In genomic region chr12:101695698-101696097, GRCh38 we compare ENCODE assay signal across 11 cellular contexts. TPM values are rescaled to one million over a fixed set of nuclear protein-coding genes. Genes with fewer than 3 reads are reported as not detected.
DNase-seq lines count a peak whose midpoint lies in the region; ATAC-seq, FAIRE-seq and TF ChIP-seq lines count a peak whose summit lies in the region.
"Had no signal": no experiment of that assay in that cellular context is flagged by ENCODE, and none has a peak within 500 bp of the region (broad histone marks: within the 10 kb centered on the region; RNA-seq: fewer than 3 reads in every experiment).

No MANE protein-coding gene starts in this region.

- in situ Hi-C loops in K562 (cut with MboI) = no loop called here
- in situ Hi-C loops in HepG2 (cut with HindIII; ENCODE audit: extremely low pct_ligation_motif_present, low pct_unique_long_range_greater_than_20kb) = loop anchor here (10.0 kb wide), 1 partner anchor 91 kb away; no protein-coding TSS in a partner anchor

- TF ChIP-seq CTCF in heart right ventricle (IDR thresholded peaks at IDR 0.05) (no peak), K562 (IDR thresholded peaks at IDR 0.05 in 2 of 3, conservative IDR thresholded peaks at IDR 0.05 in 1 of 3; ENCODE audit: insufficient read depth in 2 of 3, low read depth in 1 of 3, low read length in 3 of 3) (no peak), HepG2 (CRISPR knock-in tag; IDR thresholded peaks at IDR 0.05) (no peak)

- intact Hi-C loops in heart right ventricle (cut with DNase I) = loop anchor here in 1 of 10 donors (5.0 kb wide), 1 partner anchor 137 kb away; the partner anchor contains the start of gene GNPTAB
- intact Hi-C loops in Right ventricle myocardium inferior (cut with DNase I) = no loop called here
- intact Hi-C loops in K562 (cut with micrococcal nuclease) = loop anchor here (2.0 to 5.0 kb wide), 2 partner anchors 25 to 1423 kb away; no protein-coding TSS in a partner anchor
- intact Hi-C loops in HepG2 (cut with micrococcal nuclease; ENCODE audit: unreplicated experiment) = loop anchor here (2.0 to 5.0 kb wide), 2 partner anchors 25 to 78 kb away; no protein-coding TSS in a partner anchor

- H3K27me3 ChIP-seq in heart right ventricle (no peaks in the 10 kb centered on the region), K562 (ENCODE audit: control insufficient read depth in 2 of 2, insufficient read depth in 2 of 2, low read length in 2 of 2) (no peaks in the 10 kb centered on the region), HepG2 (ENCODE audit: control insufficient read depth in 1 of 2, insufficient read depth in 2 of 2, low read length in 2 of 2) (no peaks in the 10 kb centered on the region; a peak in 2 of 5 replicates)

- POLR2A ChIA-PET in K562 (lab: Yijun Ruan, JAX) = interaction anchor here (1.4 kb wide), 1 partner anchor 14 kb away, joined by 3 read pairs; no protein-coding TSS in a partner anchor
- POLR2A ChIA-PET in HepG2 (lab: Yijun Ruan, JAX) = interaction anchor here (1.0 to 1.8 kb wide), 6 partner anchors 11 to 96 kb away, joined by 3 to 5 read pairs (median 4); no protein-coding TSS in a partner anchor

- 95% methylated on average over 1 of the region's 1 CpG for WGBS in heart right ventricle, 2 donors
- 50% methylated on average over 1 of the region's 1 CpG for WGBS in K562 (ENCODE audit: insufficient coverage, low coverage, missing lambda C conversion rate)
- 73% methylated on average over 1 of the region's 1 CpG for WGBS in HepG2 (ENCODE audit: low lambda C conversion rate)

- peak overlapping the region; percentile 79 for H2AFZ ChIP-seq in K562 (ENCODE audit: low read depth, low read length)
- no peak overlapping the region for H2AFZ ChIP-seq in HepG2 (ENCODE audit: low read length)

- H3K4me1 ChIP-seq in heart right ventricle = peaks cover 0 to 34% (median 22%) of the 10 kb centered on the region in 9 donors
- H3K4me1 ChIP-seq in K562 (replicated peaks in 1 of 2; ENCODE audit: control insufficient read depth in 2 of 2, insufficient read depth in 2 of 2, low read length in 2 of 2) = peaks cover 11 to 22% of the 10 kb centered on the region in 2 experiments
- peaks cover 53% of the 10 kb centered on the region for H3K4me1 ChIP-seq in HepG2 (ENCODE audit: insufficient read depth, low read length)

- H3K9me3 ChIP-seq in heart right ventricle (no peaks in the 10 kb centered on the region), K562 (replicated peaks; ENCODE audit: control insufficient read depth, insufficient read depth, low read depth, low read length) (peaks cover 7% of the 10 kb centered on the region), HepG2 (ENCODE audit: low read length) (no peaks in the 10 kb centered on the region)

- no peak for TF ChIP-seq POLR2A in K562 (conservative IDR thresholded peaks at IDR 0.05)
- no peak for TF ChIP-seq POLR2A in HepG2 (IDR thresholded peaks at IDR 0.05; ENCODE audit: insufficient read depth in 1 of 2, low read depth in 2 of 2, low read length in 2 of 2)

- peak overlapping the region; percentile 57 for H3K4me2 ChIP-seq in K562 (ENCODE audit: insufficient read depth, low read length)
- no peak overlapping the region for H3K4me2 ChIP-seq in HepG2 (ENCODE audit: low read depth, low read length)

- CTCF ChIA-PET in K562 (lab: Yijun Ruan, JAX; ENCODE audit: low intra/inter-chr PET ratio) (no interaction called here), HepG2 (lab: Yijun Ruan, JAX; ENCODE audit: low intra/inter-chr PET ratio, low total read pairs) (no interaction called here)

- H3K4me3 ChIP-seq in heart right ventricle (no peak overlapping the region), K562 (no peak overlapping the region), HepG2 (replicated peaks in 1 of 3; ENCODE audit: insufficient read depth in 1 of 3, low read depth in 2 of 3, low read length in 3 of 3) (no peak overlapping the region)

- TF ChIP-seq RAD21 in K562 (CRISPR knock-in tag; conservative IDR thresholded peaks at IDR 0.05 in 1 of 2, IDR thresholded peaks at IDR 0.05 in 1 of 2) = no peak
- no peak for TF ChIP-seq RAD21 in HepG2 (CRISPR knock-in tag; IDR thresholded peaks at IDR 0.05)

- H3K9ac ChIP-seq in K562 (ENCODE audit: insufficient read depth in 1 of 2, low read depth in 2 of 2, low read length in 2 of 2) (peak overlapping the region in 1 of 2 experiments; percentile 21; a peak in 1 of 4 replicates), HepG2 (ENCODE audit: insufficient read depth, low read depth, low read length) (no peak overlapping the region)

- H4K20me1 ChIP-seq in K562 (replicated peaks; ENCODE audit: control insufficient read depth, insufficient read depth, low read length) = no peaks in the 10 kb centered on the region
- H4K20me1 ChIP-seq in HepG2 (ENCODE audit: insufficient read depth, low read length) = peaks cover 8% of the 10 kb centered on the region

- BruUV-seq in K562 (replicated peaks; lab: Mats Ljungman, UMichigan) (no TSS peak), HepG2 (replicated peaks; lab: Mats Ljungman, UMichigan) (no TSS peak)

- H3K79me2 ChIP-seq in K562 (ENCODE audit: control insufficient read depth, insufficient read depth, low read length) (peaks cover 35% of the 10 kb centered on the region), HepG2 (ENCODE audit: insufficient read depth, low read length) (peaks cover 36% of the 10 kb centered on the region)

- FAIRE-seq in K562 (lab: Jason Lieb, UNC) = no peak
- FAIRE-seq in HepG2 (lab: Jason Lieb, UNC) = no peak

- H3K9me1 ChIP-seq in K562 (ENCODE audit: control insufficient read depth, insufficient read depth, low read length) = no peaks in the 10 kb centered on the region

- H3K27ac ChIP-seq in heart right ventricle (peak overlapping the region in 6 of 10 donors; percentile 93 to 97 (median 96)), K562 (ENCODE audit: extremely low read depth, low read depth, low read length) (peak overlapping the region; percentile 25; the same call in 2 of the 3 replicates), HepG2 (ENCODE audit: extremely low read length, insufficient read depth, low read length) (no peak overlapping the region)

- ATAC-seq in heart right ventricle (no peak), Right ventricle myocardium inferior (no peak), K562 (no peak), HepG2 (no peak), GM21526 (IDR thresholded peaks at IDR 0.05; ENCODE audit: low FRiP score, unreplicated experiment) (no peak)
- ATAC-seq: left ventricle myocardium superior had no signal

- TF ChIP-seq EP300 in K562 (IDR thresholded peaks at IDR 0.05; ENCODE audit: low read length) (no peak), HepG2 (IDR thresholded peaks at IDR 0.05; ENCODE audit: low read depth in 2 of 2, low read length in 2 of 2) (no peak), HepG2 (CRISPR knock-in tag; IDR thresholded peaks at IDR 0.05; ENCODE audit: borderline replicate concordance) (no peak)

- no peaks in the 10 kb centered on the region for H3K36me3 ChIP-seq in heart right ventricle
- H3K36me3 ChIP-seq in K562 (ENCODE audit: control insufficient read depth, insufficient read depth, low read length) = peaks cover 3% of the 10 kb centered on the region; the same call in 1 of the 3 replicates
- no peaks in the 10 kb centered on the region for H3K36me3 ChIP-seq in HepG2 (replicated peaks in 1 of 2; ENCODE audit: control insufficient read depth in 1 of 2, insufficient read depth in 2 of 2, low read length in 2 of 2)

- DNase-seq in heart right ventricle = no peak
- DNase-seq in Right ventricle myocardium inferior (ENCODE audit: missing footprints) = no peak
- DNase-seq in K562 (ENCODE audit: extremely low read depth in 1 of 4, low spot score in 3 of 4) = no peak
- DNase-seq in HepG2 (ENCODE audit: low spot score) = peak; percentile 61
- no peak for DNase-seq in activated T-cell treated with anti-CD3 and anti-CD28 coated beads, Interleukin-2, amount 50 U/mL, for 48 hours
- DNase-seq in NOMO-1 (lab: John Stamatoyannopoulos, UW; ENCODE audit: unreplicated experiment in 2 of 2) = no peak
- no peak for DNase-seq in NCI-H345 treated with DMSO at 0.1 percent for 48 hours (lab: John Stamatoyannopoulos, UW; ENCODE audit: unreplicated experiment)
- DNase-seq: amygdala, Karpas-422, left ventricle myocardium superior had no signal

RNA-seq across cellular contexts. Expression of gene CHPT1, which starts 1.7 kb away (rescaled TPM):
- 100 to 1,000 TPM in 7 of 10 donors, 10 to 100 TPM in 3; 85.8 to 215 (median 108) TPM for total RNA-seq in heart right ventricle
- polyA plus RNA-seq in heart right ventricle = 100 to 1,000 TPM in 1 of 2 donors, 10 to 100 TPM in 1; 42.2 to 136 TPM
- total RNA-seq in Right ventricle myocardium inferior = 128 TPM
- 54.6 and 85.9 TPM in 2 replicates for total RNA-seq in K562 (2011; cell fraction: chromatin; rRNA removed; ENCODE audit: low replicate concordance)
- 78.3 and 80.9 TPM in 2 replicates for total RNA-seq in K562 (2011; cell fraction: nucleolus; rRNA removed)
- total RNA-seq in K562 (2011; cell fraction: nucleoplasm; rRNA removed) = 85.9 and 96.9 TPM in 2 replicates
- total RNA-seq in K562 (2014; rRNA removed) = 170 and 210 TPM in 2 replicates
- total RNA-seq in K562 (2014; rRNA removed; fragmentation: Illumina TruSeq; extraction: Trizol) = 112 and 123 TPM in 2 replicates
- 75.4 and 75.5 TPM in 2 replicates for total RNA-seq in K562 (2015; rRNA removed; fragmentation: Illumina TruSeq; extraction: Trizol)
- 95.0 and 103 TPM in 2 replicates for total RNA-seq in K562 (2021)
- polyA plus RNA-seq in K562 (2011; rRNA removed) = 66.5 and 91.9 TPM in 2 replicates
- polyA plus RNA-seq in K562 (2011; cell fraction: cytosol; rRNA removed) = 47.4 and 49.6 TPM in 2 replicates
- 42.3 and 43.3 TPM in 2 replicates for polyA plus RNA-seq in K562 (2011; cell fraction: nucleus; rRNA removed)
- 75.7 and 82.7 TPM in 2 replicates for polyA plus RNA-seq in K562 (2012)
- 62.8 and 69.4 TPM in 2 replicates for polyA plus RNA-seq in K562 (2014; fragmentation: Illumina TruSeq; extraction: Trizol)
- polyA plus RNA-seq in K562 (2014; fragmentation: Nextera tagmentation; extraction: Ambion mirVana) = 10 to 100 TPM; 15.3 to 24.3 TPM
- polyA plus RNA-seq in K562 (2014; rRNA removed) = 92.5 and 111 TPM in 2 replicates
- 32.0 and 33.2 TPM in 2 replicates for polyA minus RNA-seq in K562 (2011; rRNA and poly(A)+ RNA removed)
- polyA minus RNA-seq in K562 (2011; cell fraction: cytosol; rRNA and poly(A)+ RNA removed) = 25.0 and 28.9 TPM in 2 replicates
- 58.8 and 71.3 TPM in 2 replicates for polyA minus RNA-seq in K562 (2011; cell fraction: nucleus; rRNA and poly(A)+ RNA removed)
- 129 and 178 TPM in 2 replicates for total RNA-seq in HepG2 (2016; rRNA removed; fragmentation: Illumina TruSeq; extraction: Trizol)
- total RNA-seq in HepG2 (2016; cell fraction: cytosol; rRNA removed; fragmentation: Illumina TruSeq; extraction: Trizol; ENCODE audit: low read depth) = 208 and 211 TPM in 2 replicates
- total RNA-seq in HepG2 (2016; cell fraction: insoluble cytoplasmic fraction; rRNA removed; fragmentation: Illumina TruSeq; extraction: Trizol) = 126 and 183 TPM in 2 replicates
- total RNA-seq in HepG2 (2016; cell fraction: membrane; rRNA removed; fragmentation: Illumina TruSeq; extraction: Trizol) = 296 and 310 TPM in 2 replicates
- 171 and 189 TPM in 2 replicates for total RNA-seq in HepG2 (2016; cell fraction: nucleus; rRNA removed; fragmentation: Illumina TruSeq; extraction: Trizol)
- polyA plus RNA-seq in HepG2 (2011; rRNA removed) = 88.1 and 117 TPM in 2 replicates
- 49.7 and 67.3 TPM in 2 replicates for polyA plus RNA-seq in HepG2 (2011; cell fraction: cytosol; rRNA removed)
- polyA plus RNA-seq in HepG2 (2011; cell fraction: nucleus; rRNA removed) = 44.4 and 56.5 TPM in 2 replicates
- polyA plus RNA-seq in HepG2 (2012) = 90.0 and 113 TPM in 2 replicates
- 361 and 410 TPM in 2 replicates for polyA plus RNA-seq in HepG2 (2016; cell fraction: cytosol; fragmentation: Illumina TruSeq; extraction: Trizol; ENCODE audit: low read depth)
- polyA plus RNA-seq in HepG2 (2016; cell fraction: insoluble cytoplasmic fraction; fragmentation: Illumina TruSeq; extraction: Trizol; ENCODE audit: low read depth) = 161 and 176 TPM in 2 replicates
- 379 and 382 TPM in 2 replicates for polyA plus RNA-seq in HepG2 (2016; cell fraction: membrane; fragmentation: Illumina TruSeq; extraction: Trizol; ENCODE audit: low read depth)
- 235 and 262 TPM in 2 replicates for polyA plus RNA-seq in HepG2 (2016; cell fraction: nucleus; fragmentation: Illumina TruSeq; extraction: Trizol; ENCODE audit: insufficient read depth, low read depth)
- 12.6 and 91.0 TPM in 2 replicates for polyA minus RNA-seq in HepG2 (2011; rRNA and poly(A)+ RNA removed; ENCODE audit: low replicate concordance)
- polyA minus RNA-seq in HepG2 (2011; cell fraction: cytosol; rRNA and poly(A)+ RNA removed) = 46.9 and 67.8 TPM in 2 replicates
- polyA minus RNA-seq in HepG2 (2011; cell fraction: nucleus; rRNA and poly(A)+ RNA removed) = 134 and 160 TPM in 2 replicates

RNA-seq across cellular contexts. Expression of gene SYCP3, which starts 43.6 kb away (rescaled TPM):
- under 1 TPM in 1 of 10 donors, not detected in 9; 0.18 TPM for total RNA-seq in heart right ventricle
- under 1 TPM; 0.07 to 0.22 TPM for polyA plus RNA-seq in heart right ventricle
- total RNA-seq in Right ventricle myocardium inferior = not detected
- total RNA-seq in K562 (2011; cell fraction: chromatin; rRNA removed; ENCODE audit: low replicate concordance) = 0.35 and 0.97 TPM in 2 replicates
- 0.33 TPM in 1 of 2 replicates, not detected in the other for total RNA-seq in K562 (2011; cell fraction: nucleolus; rRNA removed)
- total RNA-seq in K562 (2011; cell fraction: nucleoplasm; rRNA removed) = 0.37 and 0.46 TPM in 2 replicates
- total RNA-seq in K562 (2014; rRNA removed) = 0.37 TPM in 1 of 2 replicates, not detected in the other
- total RNA-seq in K562 (2014; rRNA removed; fragmentation: Illumina TruSeq; extraction: Trizol) = 0.15 TPM in 1 of 2 replicates, not detected in the other
- 0.22 TPM in 1 of 2 replicates, not detected in the other for total RNA-seq in K562 (2015; rRNA removed; fragmentation: Illumina TruSeq; extraction: Trizol)
- not detected in 2 replicates for total RNA-seq in K562 (2021)
- polyA plus RNA-seq in K562 (2011; rRNA removed) = 0.11 and 0.16 TPM in 2 replicates
- not detected in 2 replicates for polyA plus RNA-seq in K562 (2011; cell fraction: cytosol; rRNA removed)
- 0.10 and 0.11 TPM in 2 replicates for polyA plus RNA-seq in K562 (2011; cell fraction: nucleus; rRNA removed)
- 0.16 and 0.29 TPM in 2 replicates for polyA plus RNA-seq in K562 (2012)
- not detected in 2 replicates for polyA plus RNA-seq in K562 (2014; fragmentation: Illumina TruSeq; extraction: Trizol)
- under 1 TPM; 0.25 TPM for polyA plus RNA-seq in K562 (2014; fragmentation: Nextera tagmentation; extraction: Ambion mirVana)
- not detected in 2 replicates for polyA plus RNA-seq in K562 (2014; rRNA removed)
- 0.15 TPM in 1 of 2 replicates, not detected in the other for polyA minus RNA-seq in K562 (2011; rRNA and poly(A)+ RNA removed)
- not detected in 2 replicates for polyA minus RNA-seq in K562 (2011; cell fraction: cytosol; rRNA and poly(A)+ RNA removed)
- polyA minus RNA-seq in K562 (2011; cell fraction: nucleus; rRNA and poly(A)+ RNA removed) = 0.11 and 0.13 TPM in 2 replicates
- not detected in 2 replicates for total RNA-seq in HepG2 (2016; rRNA removed; fragmentation: Illumina TruSeq; extraction: Trizol)
- total RNA-seq in HepG2 (2016; cell fraction: cytosol; rRNA removed; fragmentation: Illumina TruSeq; extraction: Trizol; ENCODE audit: low read depth) = not detected in 2 replicates
- total RNA-seq in HepG2 (2016; cell fraction: insoluble cytoplasmic fraction; rRNA removed; fragmentation: Illumina TruSeq; extraction: Trizol) = not detected in 2 replicates
- total RNA-seq in HepG2 (2016; cell fraction: membrane; rRNA removed; fragmentation: Illumina TruSeq; extraction: Trizol) = not detected in 2 replicates
- not detected in 2 replicates for total RNA-seq in HepG2 (2016; cell fraction: nucleus; rRNA removed; fragmentation: Illumina TruSeq; extraction: Trizol)
- not detected in 2 replicates for polyA plus RNA-seq in HepG2 (2011; rRNA removed)
- not detected in 2 replicates for polyA plus RNA-seq in HepG2 (2011; cell fraction: cytosol; rRNA removed)
- polyA plus RNA-seq in HepG2 (2011; cell fraction: nucleus; rRNA removed) = not detected in 2 replicates
- 0.97 and 1.0 TPM in 2 replicates for polyA plus RNA-seq in HepG2 (2012)
- not detected in 2 replicates for polyA plus RNA-seq in HepG2 (2016; cell fraction: cytosol; fragmentation: Illumina TruSeq; extraction: Trizol; ENCODE audit: low read depth)
- not detected in 2 replicates for polyA plus RNA-seq in HepG2 (2016; cell fraction: insoluble cytoplasmic fraction; fragmentation: Illumina TruSeq; extraction: Trizol; ENCODE audit: low read depth)
- polyA plus RNA-seq in HepG2 (2016; cell fraction: membrane; fragmentation: Illumina TruSeq; extraction: Trizol; ENCODE audit: low read depth) = not detected in 2 replicates
- polyA plus RNA-seq in HepG2 (2016; cell fraction: nucleus; fragmentation: Illumina TruSeq; extraction: Trizol; ENCODE audit: insufficient read depth, low read depth) = not detected in 2 replicates
- polyA minus RNA-seq in HepG2 (2011; rRNA and poly(A)+ RNA removed; ENCODE audit: low replicate concordance) = 0.12 TPM in 1 of 2 replicates, not detected in the other
- polyA minus RNA-seq in HepG2 (2011; cell fraction: cytosol; rRNA and poly(A)+ RNA removed) = not detected in 2 replicates
- polyA minus RNA-seq in HepG2 (2011; cell fraction: nucleus; rRNA and poly(A)+ RNA removed) = 0.50 and 0.90 TPM in 2 replicates
- total RNA-seq: left ventricle myocardium superior had no signal
